ENCODE assay signal across 15 cellular contexts in the genomic region with DNA sequence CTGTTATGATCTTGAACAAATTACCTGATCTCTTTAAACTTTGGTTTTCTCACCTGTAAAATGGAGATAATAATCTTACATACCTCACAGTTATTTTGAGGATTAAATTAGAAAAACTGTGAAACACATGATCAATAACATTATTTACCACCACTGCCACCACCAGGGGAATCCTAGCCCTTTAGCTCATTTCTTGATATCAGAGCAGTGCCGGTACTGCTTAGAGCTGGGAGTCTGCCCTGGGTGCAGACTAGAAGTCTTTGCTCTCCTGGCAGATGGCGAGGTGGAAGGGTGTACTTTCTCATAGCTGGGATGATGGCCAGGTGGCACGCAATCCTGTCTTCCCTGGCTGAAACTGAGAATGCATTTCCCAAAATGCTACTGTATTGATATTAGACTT. TPM values are rescaled to one million over a fixed set of nuclear protein-coding genes. Genes with fewer than 3 reads are reported as not detected.
DNase-seq lines count a peak whose midpoint lies in the region; ATAC-seq and TF ChIP-seq lines count a peak whose summit lies in the region.
"Had no signal": no experiment of that assay in that cellular context is flagged by ENCODE, and none has a peak within 500 bp of the region (broad histone marks: within the 10 kb centered on the region; RNA-seq: fewer than 3 reads in every experiment).

No MANE protein-coding gene starts in this region.

- BruUV-seq in A673 (replicated peaks; lab: Mats Ljungman, UMichigan) = no TSS peak

- H3K36me3 ChIP-seq in A673 (ENCODE audit: insufficient read depth, low read length, poor library complexity, severe bottlenecking) (no peaks in the 10 kb centered on the region), GM23338 (ENCODE audit: insufficient read depth) (no peaks in the 10 kb centered on the region), lower lobe of right lung (no peaks in the 10 kb centered on the region)

- H4K20me1 ChIP-seq in GM23338 (replicated peaks; ENCODE audit: insufficient read depth) = no peaks in the 10 kb centered on the region

- H3K4me3 ChIP-seq in A673 (ENCODE audit: low read depth, low read length, poor library complexity, severe bottlenecking) (no peak overlapping the region), GM23338 (no peak overlapping the region), lower lobe of right lung (no peak overlapping the region)
- H3K4me3 ChIP-seq: body of pancreas had no signal

- H3K9me2 ChIP-seq in GM23338 (ENCODE audit: insufficient read depth) = no peaks in the 10 kb centered on the region

- CTCF ChIA-PET in A673 (lab: Charles Lee) = interaction anchor here (0.6 kb wide), 1 partner anchor 166 kb away, joined by 4 read pairs; no protein-coding TSS in a partner anchor

- peaks cover 27% of the 10 kb centered on the region for H3K4me1 Mint-ChIP-seq in GM23338
- H3K4me1 Mint-ChIP-seq: mesothelial cell of epicardium had no signal

- DNase-seq in A673 (ENCODE audit: low spot score) = peak; percentile 17
- DNase-seq in GM23338 (ENCODE audit: low spot score) = peak; percentile 48
- peak; percentile 86 for DNase-seq in NCI-H2196 (lab: John Stamatoyannopoulos, UW; ENCODE audit: unreplicated experiment)
- DNase-seq in cerebellar cortex (ENCODE audit: low spot score) = peak; percentile 96
- no peak for DNase-seq in lower lobe of right lung
- no peak for DNase-seq in T-helper 1 cell
- DNase-seq: erythroblast; NCI-H1930; stimulated activated CD4-positive, alpha-beta T cell treated with anti-CD3 and anti-CD28 coated beads, Interleukin-2, amount 100 ng/mL, for 24 hours; stimulated activated naive CD4-positive, alpha-beta T cell had no signal

- no peaks in the 10 kb centered on the region for H3K27me3 ChIP-seq in A673 (replicated peaks; ENCODE audit: insufficient read depth, low read depth, low read length, poor library complexity)
- no peaks in the 10 kb centered on the region for H3K27me3 ChIP-seq in GM23338 (ENCODE audit: insufficient read depth)
- no peaks in the 10 kb centered on the region for H3K27me3 ChIP-seq in lower lobe of right lung (ENCODE audit: low read depth)
- H3K27me3 ChIP-seq: body of pancreas had no signal

- no peak overlapping the region for H2AFZ ChIP-seq in GM23338

- H3K27me3 Mint-ChIP-seq in GM23338 (ENCODE audit: insufficient read depth, low read depth, poor library complexity) = peaks cover 2% of the 10 kb centered on the region

- H3K9me3 Mint-ChIP-seq in GM23338 = no peaks in the 10 kb centered on the region
- H3K9me3 Mint-ChIP-seq: mesothelial cell of epicardium had no signal

- peak; percentile 37 for TF ChIP-seq CTCF in A673 (conservative IDR thresholded peaks at IDR 0.05; ENCODE audit: low read depth, low read length)
- peak; percentile 45 to 46 for TF ChIP-seq CTCF in GM23338 (conservative IDR thresholded peaks at IDR 0.05; ENCODE audit: low read depth in 2 of 2)
- no peak for TF ChIP-seq CTCF in lower lobe of right lung (IDR thresholded peaks at IDR 0.05)

- ATAC-seq in GM23338 = peak; percentile 46
- ATAC-seq in lower lobe of right lung = no peak
- no peak for ATAC-seq in HG02763 (IDR thresholded peaks at IDR 0.05; ENCODE audit: unreplicated experiment)
- no peak for ATAC-seq in HG03565 (IDR thresholded peaks at IDR 0.05; ENCODE audit: unreplicated experiment)
- ATAC-seq: body of pancreas had no signal

- POLR2A ChIA-PET in A673 (lab: Charles Lee; ENCODE audit: low non-redundant PET) = no interaction called here

- H3K4me2 ChIP-seq in GM23338 = 0 out of 2 replicates have a peak overlapping the region, but pooled peaks have one; percentile 18

- H3K36me3 Mint-ChIP-seq in GM23338 (ENCODE audit: low read depth) = no peaks in the 10 kb centered on the region
- H3K36me3 Mint-ChIP-seq: mesothelial cell of epicardium had no signal

- intact Hi-C loops in A673 (cut with micrococcal nuclease; ENCODE audit: unreplicated experiment) (loop anchor here (5.0 kb wide), 1 partner anchor 448 kb away; no protein-coding TSS in a partner anchor), lower lobe of right lung (cut with DNase I) (no loop called here)

- H3K4me1 ChIP-seq in A673 (ENCODE audit: insufficient read depth, low read length, poor library complexity, severe bottlenecking) (no peaks in the 10 kb centered on the region), GM23338 (ENCODE audit: insufficient read depth) (peaks cover 11% of the 10 kb centered on the region), lower lobe of right lung (peaks cover 4% of the 10 kb centered on the region)
- H3K4me1 ChIP-seq: body of pancreas had no signal

- no peaks in the 10 kb centered on the region for H3K9me3 ChIP-seq in A673 (ENCODE audit: low read depth, low read length, poor library complexity, severe bottlenecking)
- no peaks in the 10 kb centered on the region for H3K9me3 ChIP-seq in lower lobe of right lung
- H3K9me3 ChIP-seq: body of pancreas had no signal

- no peak overlapping the region for H3K27ac Mint-ChIP-seq in GM23338
- H3K27ac Mint-ChIP-seq: mesothelial cell of epicardium had no signal

- H3F3A ChIP-seq in GM23338 (replicated peaks; ENCODE audit: low read depth) = no peaks in the 10 kb centered on the region; the same call in 1 of the 2 replicates

- H3K27ac ChIP-seq in A673 (ENCODE audit: low read depth, low read length, poor library complexity, severe bottlenecking) (no peak overlapping the region), GM23338 (ENCODE audit: low read depth) (no peak overlapping the region), lower lobe of right lung (no peak overlapping the region)
- H3K27ac ChIP-seq: body of pancreas had no signal

- H3K4me3 Mint-ChIP-seq in GM23338 = no peak overlapping the region
- H3K4me3 Mint-ChIP-seq: mesothelial cell of epicardium had no signal

- H3K79me2 ChIP-seq in GM23338 (replicated peaks; ENCODE audit: insufficient read depth) = no peaks in the 10 kb centered on the region

TF ChIP-seq in GM23338, 12 proteins besides CTCF, POLR2A, EP300 and RAD21 (continues in another document):
- no peak for TF ChIP-seq JUNB (IDR thresholded peaks at IDR 0.05; ENCODE audit: unreplicated experiment)
- TF ChIP-seq, protein P1, sequence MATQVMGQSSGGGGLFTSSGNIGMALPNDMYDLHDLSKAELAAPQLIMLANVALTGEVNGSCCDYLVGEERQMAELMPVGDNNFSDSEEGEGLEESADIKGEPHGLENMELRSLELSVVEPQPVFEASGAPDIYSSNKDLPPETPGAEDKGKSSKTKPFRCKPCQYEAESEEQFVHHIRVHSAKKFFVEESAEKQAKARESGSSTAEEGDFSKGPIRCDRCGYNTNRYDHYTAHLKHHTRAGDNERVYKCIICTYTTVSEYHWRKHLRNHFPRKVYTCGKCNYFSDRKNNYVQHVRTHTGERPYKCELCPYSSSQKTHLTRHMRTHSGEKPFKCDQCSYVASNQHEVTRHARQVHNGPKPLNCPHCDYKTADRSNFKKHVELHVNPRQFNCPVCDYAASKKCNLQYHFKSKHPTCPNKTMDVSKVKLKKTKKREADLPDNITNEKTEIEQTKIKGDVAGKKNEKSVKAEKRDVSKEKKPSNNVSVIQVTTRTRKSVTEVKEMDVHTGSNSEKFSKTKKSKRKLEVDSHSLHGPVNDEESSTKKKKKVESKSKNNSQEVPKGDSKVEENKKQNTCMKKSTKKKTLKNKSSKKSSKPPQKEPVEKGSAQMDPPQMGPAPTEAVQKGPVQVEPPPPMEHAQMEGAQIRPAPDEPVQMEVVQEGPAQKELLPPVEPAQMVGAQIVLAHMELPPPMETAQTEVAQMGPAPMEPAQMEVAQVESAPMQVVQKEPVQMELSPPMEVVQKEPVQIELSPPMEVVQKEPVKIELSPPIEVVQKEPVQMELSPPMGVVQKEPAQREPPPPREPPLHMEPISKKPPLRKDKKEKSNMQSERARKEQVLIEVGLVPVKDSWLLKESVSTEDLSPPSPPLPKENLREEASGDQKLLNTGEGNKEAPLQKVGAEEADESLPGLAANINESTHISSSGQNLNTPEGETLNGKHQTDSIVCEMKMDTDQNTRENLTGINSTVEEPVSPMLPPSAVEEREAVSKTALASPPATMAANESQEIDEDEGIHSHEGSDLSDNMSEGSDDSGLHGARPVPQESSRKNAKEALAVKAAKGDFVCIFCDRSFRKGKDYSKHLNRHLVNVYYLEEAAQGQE (IDR thresholded peaks at IDR 0.05; ENCODE audit: unreplicated experiment) = no peak
- no peak for TF ChIP-seq STAT1 (IDR thresholded peaks at IDR 0.05; ENCODE audit: unreplicated experiment)

RNA-seq across cellular contexts. Expression of a gene that starts 12.7 kb away (rescaled TPM):
- total RNA-seq in A673 (2021) (not detected in 2 replicates), lower lobe of right lung (6.0 TPM)
- total RNA-seq in GM23338 (2014; rRNA removed; shearing (Covaris generic)) = 4.7 and 6.7 TPM in 2 replicates
- 9.8 and 10.3 TPM in 2 replicates for polyA plus RNA-seq in GM23338 (2016; fragmentation: Nextera tagmentation; extraction: Ambion mirVana)
- total RNA-seq: body of pancreas, mesothelial cell of epicardium, SK-MEL-5 had no signal

Comparison
In these comparisons a context has a peak if more than half of its experiments do, and no peak if none do; other contexts are left out.
1. DNase-seq: peak in A673 (single experiment), GM23338 (single experiment), NCI-H2196 (single experiment) and cerebellar cortex (single experiment); none in lower lobe of right lung (single experiment) and T-helper 1 cell (0 of 5).